In the genomic region with DNA sequence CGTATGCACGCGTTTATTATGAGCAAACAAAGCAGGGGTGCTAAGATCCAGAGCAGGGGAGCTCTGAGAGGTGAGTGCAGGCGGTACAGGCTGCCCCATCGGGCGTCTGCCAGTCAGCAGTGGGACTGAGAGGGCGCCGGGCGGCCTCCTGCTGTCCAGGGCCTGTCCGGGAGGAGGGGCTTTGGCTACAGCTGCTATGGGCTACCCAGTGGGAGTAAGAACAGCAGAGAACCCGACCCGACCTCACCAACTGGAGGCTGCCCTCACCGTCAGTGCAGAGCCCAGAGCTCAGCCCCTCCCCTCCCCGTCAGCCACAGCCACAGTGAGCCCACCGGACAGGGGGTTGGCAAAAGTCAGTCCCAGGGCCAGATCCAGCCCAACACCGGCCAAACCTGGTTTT, we compare ENCODE assay signal across 1 cellular context.
TF ChIP-seq lines count a peak whose summit lies in the region.

No MANE protein-coding gene starts in this region.

TF ChIP-seq in HepG2, 621 proteins besides CTCF, POLR2A, EP300 and RAD21:
- TF ChIP-seq, protein P1, sequence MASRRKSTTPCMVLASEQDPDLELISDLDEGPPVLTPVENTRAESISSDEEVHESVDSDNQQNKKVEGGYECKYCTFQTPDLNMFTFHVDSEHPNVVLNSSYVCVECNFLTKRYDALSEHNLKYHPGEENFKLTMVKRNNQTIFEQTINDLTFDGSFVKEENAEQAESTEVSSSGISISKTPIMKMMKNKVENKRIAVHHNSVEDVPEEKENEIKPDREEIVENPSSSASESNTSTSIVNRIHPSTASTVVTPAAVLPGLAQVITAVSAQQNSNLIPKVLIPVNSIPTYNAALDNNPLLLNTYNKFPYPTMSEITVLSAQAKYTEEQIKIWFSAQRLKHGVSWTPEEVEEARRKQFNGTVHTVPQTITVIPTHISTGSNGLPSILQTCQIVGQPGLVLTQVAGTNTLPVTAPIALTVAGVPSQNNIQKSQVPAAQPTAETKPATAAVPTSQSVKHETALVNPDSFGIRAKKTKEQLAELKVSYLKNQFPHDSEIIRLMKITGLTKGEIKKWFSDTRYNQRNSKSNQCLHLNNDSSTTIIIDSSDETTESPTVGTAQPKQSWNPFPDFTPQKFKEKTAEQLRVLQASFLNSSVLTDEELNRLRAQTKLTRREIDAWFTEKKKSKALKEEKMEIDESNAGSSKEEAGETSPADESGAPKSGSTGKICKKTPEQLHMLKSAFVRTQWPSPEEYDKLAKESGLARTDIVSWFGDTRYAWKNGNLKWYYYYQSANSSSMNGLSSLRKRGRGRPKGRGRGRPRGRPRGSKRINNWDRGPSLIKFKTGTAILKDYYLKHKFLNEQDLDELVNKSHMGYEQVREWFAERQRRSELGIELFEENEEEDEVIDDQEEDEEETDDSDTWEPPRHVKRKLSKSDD (CRISPR knock-in tag; IDR thresholded peaks at IDR 0.05; ENCODE audit: low read depth) = no peak
- TF ChIP-seq HIVEP1 (CRISPR knock-in tag; IDR thresholded peaks at IDR 0.05) = 0 out of 2 replicates have a peak, but pooled peaks have one; percentile 21
- TF ChIP-seq, protein P2, sequence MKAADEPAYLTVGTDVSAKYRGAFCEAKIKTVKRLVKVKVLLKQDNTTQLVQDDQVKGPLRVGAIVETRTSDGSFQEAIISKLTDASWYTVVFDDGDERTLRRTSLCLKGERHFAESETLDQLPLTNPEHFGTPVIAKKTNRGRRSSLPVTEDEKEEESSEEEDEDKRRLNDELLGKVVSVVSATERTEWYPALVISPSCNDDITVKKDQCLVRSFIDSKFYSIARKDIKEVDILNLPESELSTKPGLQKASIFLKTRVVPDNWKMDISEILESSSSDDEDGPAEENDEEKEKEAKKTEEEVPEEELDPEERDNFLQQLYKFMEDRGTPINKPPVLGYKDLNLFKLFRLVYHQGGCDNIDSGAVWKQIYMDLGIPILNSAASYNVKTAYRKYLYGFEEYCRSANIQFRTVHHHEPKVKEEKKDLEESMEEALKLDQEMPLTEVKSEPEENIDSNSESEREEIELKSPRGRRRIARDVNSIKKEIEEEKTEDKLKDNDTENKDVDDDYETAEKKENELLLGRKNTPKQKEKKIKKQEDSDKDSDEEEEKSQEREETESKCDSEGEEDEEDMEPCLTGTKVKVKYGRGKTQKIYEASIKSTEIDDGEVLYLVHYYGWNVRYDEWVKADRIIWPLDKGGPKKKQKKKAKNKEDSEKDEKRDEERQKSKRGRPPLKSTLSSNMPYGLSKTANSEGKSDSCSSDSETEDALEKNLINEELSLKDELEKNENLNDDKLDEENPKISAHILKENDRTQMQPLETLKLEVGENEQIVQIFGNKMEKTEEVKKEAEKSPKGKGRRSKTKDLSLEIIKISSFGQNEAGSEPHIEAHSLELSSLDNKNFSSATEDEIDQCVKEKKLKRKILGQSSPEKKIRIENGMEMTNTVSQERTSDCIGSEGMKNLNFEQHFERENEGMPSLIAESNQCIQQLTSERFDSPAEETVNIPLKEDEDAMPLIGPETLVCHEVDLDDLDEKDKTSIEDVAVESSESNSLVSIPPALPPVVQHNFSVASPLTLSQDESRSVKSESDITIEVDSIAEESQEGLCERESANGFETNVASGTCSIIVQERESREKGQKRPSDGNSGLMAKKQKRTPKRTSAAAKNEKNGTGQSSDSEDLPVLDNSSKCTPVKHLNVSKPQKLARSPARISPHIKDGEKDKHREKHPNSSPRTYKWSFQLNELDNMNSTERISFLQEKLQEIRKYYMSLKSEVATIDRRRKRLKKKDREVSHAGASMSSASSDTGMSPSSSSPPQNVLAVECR (CRISPR knock-in tag; IDR thresholded peaks at IDR 0.05; ENCODE audit: borderline replicate concordance) = 0 out of 2 replicates have a peak, but pooled peaks have one; percentile 28
- TF ChIP-seq ZSCAN25 (CRISPR knock-in tag; IDR thresholded peaks at IDR 0.05) = peak; percentile 81; the same call in 1 of the 2 replicates
- TF ChIP-seq NRL (CRISPR knock-in tag; IDR thresholded peaks at IDR 0.05; ENCODE audit: borderline replicate concordance) = peak; percentile 77; the same call in 1 of the 2 replicates
- TF ChIP-seq CENPX (CRISPR knock-in tag; IDR thresholded peaks at IDR 0.05) = no peak
- TF ChIP-seq, protein P3, sequence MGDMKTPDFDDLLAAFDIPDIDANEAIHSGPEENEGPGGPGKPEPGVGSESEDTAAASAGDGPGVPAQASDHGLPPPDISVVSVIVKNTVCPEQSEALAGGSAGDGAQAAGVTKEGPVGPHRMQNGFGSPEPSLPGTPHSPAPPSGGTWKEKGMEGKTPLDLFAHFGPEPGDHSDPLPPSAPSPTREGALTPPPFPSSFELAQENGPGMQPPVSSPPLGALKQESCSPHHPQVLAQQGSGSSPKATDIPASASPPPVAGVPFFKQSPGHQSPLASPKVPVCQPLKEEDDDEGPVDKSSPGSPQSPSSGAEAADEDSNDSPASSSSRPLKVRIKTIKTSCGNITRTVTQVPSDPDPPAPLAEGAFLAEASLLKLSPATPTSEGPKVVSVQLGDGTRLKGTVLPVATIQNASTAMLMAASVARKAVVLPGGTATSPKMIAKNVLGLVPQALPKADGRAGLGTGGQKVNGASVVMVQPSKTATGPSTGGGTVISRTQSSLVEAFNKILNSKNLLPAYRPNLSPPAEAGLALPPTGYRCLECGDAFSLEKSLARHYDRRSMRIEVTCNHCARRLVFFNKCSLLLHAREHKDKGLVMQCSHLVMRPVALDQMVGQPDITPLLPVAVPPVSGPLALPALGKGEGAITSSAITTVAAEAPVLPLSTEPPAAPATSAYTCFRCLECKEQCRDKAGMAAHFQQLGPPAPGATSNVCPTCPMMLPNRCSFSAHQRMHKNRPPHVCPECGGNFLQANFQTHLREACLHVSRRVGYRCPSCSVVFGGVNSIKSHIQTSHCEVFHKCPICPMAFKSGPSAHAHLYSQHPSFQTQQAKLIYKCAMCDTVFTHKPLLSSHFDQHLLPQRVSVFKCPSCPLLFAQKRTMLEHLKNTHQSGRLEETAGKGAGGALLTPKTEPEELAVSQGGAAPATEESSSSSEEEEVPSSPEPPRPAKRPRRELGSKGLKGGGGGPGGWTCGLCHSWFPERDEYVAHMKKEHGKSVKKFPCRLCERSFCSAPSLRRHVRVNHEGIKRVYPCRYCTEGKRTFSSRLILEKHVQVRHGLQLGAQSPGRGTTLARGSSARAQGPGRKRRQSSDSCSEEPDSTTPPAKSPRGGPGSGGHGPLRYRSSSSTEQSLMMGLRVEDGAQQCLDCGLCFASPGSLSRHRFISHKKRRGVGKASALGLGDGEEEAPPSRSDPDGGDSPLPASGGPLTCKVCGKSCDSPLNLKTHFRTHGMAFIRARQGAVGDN (CRISPR knock-in tag; IDR thresholded peaks at IDR 0.05) = 0 out of 2 replicates have a peak, but pooled peaks have one; percentile 24
- 0 out of 2 replicates have a peak, but pooled peaks have one; percentile 16 for TF ChIP-seq MYC (CRISPR knock-in tag; IDR thresholded peaks at IDR 0.05; ENCODE audit: borderline replicate concordance)
- TF ChIP-seq, protein P4, sequence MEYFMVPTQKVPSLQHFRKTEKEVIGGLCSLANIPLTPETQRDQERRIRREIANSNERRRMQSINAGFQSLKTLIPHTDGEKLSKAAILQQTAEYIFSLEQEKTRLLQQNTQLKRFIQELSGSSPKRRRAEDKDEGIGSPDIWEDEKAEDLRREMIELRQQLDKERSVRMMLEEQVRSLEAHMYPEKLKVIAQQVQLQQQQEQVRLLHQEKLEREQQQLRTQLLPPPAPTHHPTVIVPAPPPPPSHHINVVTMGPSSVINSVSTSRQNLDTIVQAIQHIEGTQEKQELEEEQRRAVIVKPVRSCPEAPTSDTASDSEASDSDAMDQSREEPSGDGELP (IDR thresholded peaks at IDR 0.05; ENCODE audit: borderline replicate concordance, low read depth) = no peak
- TF ChIP-seq, protein P5, sequence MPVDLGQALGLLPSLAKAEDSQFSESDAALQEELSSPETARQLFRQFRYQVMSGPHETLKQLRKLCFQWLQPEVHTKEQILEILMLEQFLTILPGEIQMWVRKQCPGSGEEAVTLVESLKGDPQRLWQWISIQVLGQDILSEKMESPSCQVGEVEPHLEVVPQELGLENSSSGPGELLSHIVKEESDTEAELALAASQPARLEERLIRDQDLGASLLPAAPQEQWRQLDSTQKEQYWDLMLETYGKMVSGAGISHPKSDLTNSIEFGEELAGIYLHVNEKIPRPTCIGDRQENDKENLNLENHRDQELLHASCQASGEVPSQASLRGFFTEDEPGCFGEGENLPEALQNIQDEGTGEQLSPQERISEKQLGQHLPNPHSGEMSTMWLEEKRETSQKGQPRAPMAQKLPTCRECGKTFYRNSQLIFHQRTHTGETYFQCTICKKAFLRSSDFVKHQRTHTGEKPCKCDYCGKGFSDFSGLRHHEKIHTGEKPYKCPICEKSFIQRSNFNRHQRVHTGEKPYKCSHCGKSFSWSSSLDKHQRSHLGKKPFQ (CRISPR knock-in tag; IDR thresholded peaks at IDR 0.05; ENCODE audit: insufficient replicate concordance) = peak; percentile 25
